In the genomic region with DNA sequence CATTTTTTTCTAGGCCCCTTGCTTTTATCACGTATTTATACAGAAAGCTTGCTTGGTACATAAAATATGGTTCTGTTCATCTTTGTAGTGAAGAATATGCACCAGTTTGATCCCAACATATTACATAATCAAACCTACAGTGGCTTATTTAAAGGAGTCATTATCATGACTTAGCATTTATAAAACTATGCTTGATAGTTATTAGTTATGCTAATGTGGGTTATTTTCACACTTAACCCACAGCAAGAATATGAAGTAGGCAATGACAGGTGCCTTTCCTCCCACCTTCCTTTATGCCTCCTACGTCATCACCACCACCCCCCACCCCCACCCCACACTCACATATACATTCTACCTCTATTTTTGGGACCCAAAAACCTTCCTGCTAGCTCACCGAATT, we compare ENCODE assay signal across 1 cellular context.
A peak's percentile ranks its signal among the peaks of the same experiment; 100 is the strongest.
TF ChIP-seq lines count a peak whose summit lies in the region.

No MANE protein-coding gene starts in this region.

TF ChIP-seq in GM12878, 131 proteins besides CTCF, POLR2A, EP300 and RAD21 (continued from another document):
- TF ChIP-seq, protein P1, sequence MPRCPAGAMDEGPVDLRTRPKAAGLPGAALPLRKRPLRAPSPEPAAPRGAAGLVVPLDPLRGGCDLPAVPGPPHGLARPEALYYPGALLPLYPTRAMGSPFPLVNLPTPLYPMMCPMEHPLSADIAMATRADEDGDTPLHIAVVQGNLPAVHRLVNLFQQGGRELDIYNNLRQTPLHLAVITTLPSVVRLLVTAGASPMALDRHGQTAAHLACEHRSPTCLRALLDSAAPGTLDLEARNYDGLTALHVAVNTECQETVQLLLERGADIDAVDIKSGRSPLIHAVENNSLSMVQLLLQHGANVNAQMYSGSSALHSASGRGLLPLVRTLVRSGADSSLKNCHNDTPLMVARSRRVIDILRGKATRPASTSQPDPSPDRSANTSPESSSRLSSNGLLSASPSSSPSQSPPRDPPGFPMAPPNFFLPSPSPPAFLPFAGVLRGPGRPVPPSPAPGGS (IDR thresholded peaks at IDR 0.05; ENCODE audit: borderline replicate concordance, insufficient read depth, low read depth, low read length, poor library complexity, severe bottlenecking), result no peak
- TF ChIP-seq HDGF (IDR thresholded peaks at IDR 0.05) (no peak), MLLT1 (IDR thresholded peaks at IDR 0.05) (no peak), MEF2A (IDR thresholded peaks at IDR 0.05; ENCODE audit: insufficient read depth, low read depth, low read length) (0 out of 2 replicates have a peak, but pooled peaks have one; percentile 20), ATF7 (IDR thresholded peaks at IDR 0.05; ENCODE audit: low read depth) (peak; percentile 68), BHLHE40 (IDR thresholded peaks at IDR 0.05; ENCODE audit: borderline replicate concordance in 1 of 2, low read depth in 2 of 2, low read length in 1 of 2) (peak in 1 of 2 experiments; percentile 27; a peak in 1 of 4 replicates), NBN (IDR thresholded peaks at IDR 0.05) (0 out of 2 replicates have a peak, but pooled peaks have one; percentile 44), MTA2 (IDR thresholded peaks at IDR 0.05; ENCODE audit: low read depth) (peak; percentile 41; the same call in 1 of the 2 replicates), TARDBP (IDR thresholded peaks at IDR 0.05; ENCODE audit: borderline replicate concordance) (no peak), BACH1 (IDR thresholded peaks at IDR 0.05; ENCODE audit: borderline replicate concordance) (peak; percentile 62; the same call in 1 of the 2 replicates), ZSCAN29 (IDR thresholded peaks at IDR 0.05) (no peak), TCF7 (IDR thresholded peaks at IDR 0.05; ENCODE audit: borderline replicate concordance) (no peak), CREM (IDR thresholded peaks at IDR 0.05; ENCODE audit: low read depth) (peak; percentile 69; the same call in 1 of the 2 replicates)
